Comparison of ENCODE assay signal across 10 cellular contexts in the genomic region with DNA sequence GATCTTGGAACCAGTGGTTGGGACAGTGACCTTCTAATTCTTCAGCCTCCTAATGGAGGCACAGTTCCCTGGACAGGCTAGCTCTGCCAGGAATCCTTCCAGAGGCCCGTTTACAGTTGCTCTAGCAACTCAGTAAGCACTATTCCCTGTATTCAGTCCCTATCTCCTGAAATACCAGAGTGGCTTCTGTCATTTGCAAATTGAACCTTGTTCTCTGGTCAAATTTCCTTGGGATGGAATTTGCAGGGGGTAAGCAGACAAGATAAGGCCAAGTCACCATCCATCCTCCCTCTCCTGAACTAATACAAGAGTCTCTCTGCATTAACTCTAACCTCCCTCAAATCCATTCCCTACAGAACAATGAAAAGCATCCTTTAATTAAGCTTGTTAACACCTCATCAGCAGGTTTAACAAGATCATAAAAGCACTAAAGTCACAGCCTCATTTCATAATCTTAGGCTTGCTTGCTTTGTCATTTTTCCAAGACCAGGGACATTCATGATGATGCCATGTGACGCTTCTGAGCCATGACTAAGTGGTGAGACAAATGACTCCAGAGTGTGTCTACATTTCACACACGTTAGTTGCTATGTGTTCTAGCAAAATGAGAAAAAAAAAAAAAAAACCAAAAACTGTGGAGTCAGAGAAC. TPM values are rescaled to one million over a fixed set of nuclear protein-coding genes. Genes with fewer than 3 reads are reported as not detected.
DNase-seq lines count a peak whose midpoint lies in the region; ATAC-seq and TF ChIP-seq lines count a peak whose summit lies in the region.
"Had no signal": no experiment of that assay in that cellular context is flagged by ENCODE, and none has a peak within 500 bp of the region (broad histone marks: within the 10 kb centered on the region; RNA-seq: fewer than 3 reads in every experiment).

No MANE protein-coding gene starts in this region.

- H3K27me3 ChIP-seq in gastrocnemius medialis, result no peaks in the 10 kb centered on the region

- ATAC-seq in gastrocnemius medialis, result peak; percentile 92 to 98
- no peak for ATAC-seq in HG02623 (IDR thresholded peaks at IDR 0.05; ENCODE audit: unreplicated experiment)
- ATAC-seq in GM18505 (IDR thresholded peaks at IDR 0.05; ENCODE audit: unreplicated experiment), result no peak

- in situ Hi-C loops in gastrocnemius medialis (cut with MboI; ENCODE audit: low sequenced_read_pairs in 4 of 4), result loop anchor here in 1 of 4 donors (10.0 kb wide), 1 partner anchor 315 kb away; no protein-coding TSS in a partner anchor

- H3K27ac ChIP-seq in epithelial cell of prostate (peak overlapping the region; percentile 59), gastrocnemius medialis (peak overlapping the region; percentile 45 to 63 (median 54))

- H3K36me3 ChIP-seq in gastrocnemius medialis, result no peaks in the 10 kb centered on the region

- H3K9me3 ChIP-seq in gastrocnemius medialis, result no peaks in the 10 kb centered on the region

- no peak for TF ChIP-seq CTCF in gastrocnemius medialis (IDR thresholded peaks at IDR 0.05 in 4 of 5, conservative IDR thresholded peaks at IDR 0.05 in 1 of 5)

- H3K4me3 ChIP-seq in gastrocnemius medialis, result no peak overlapping the region

- peaks cover 25 to 30% of the 10 kb centered on the region in 2 donors for H3K4me1 ChIP-seq in gastrocnemius medialis

- DNase-seq in GM04503 (ENCODE audit: low read depth) (peak; percentile 57), NCI-H460 (ENCODE audit: extremely low read depth, low read depth) (peak; percentile 61), epithelial cell of prostate (ENCODE audit: low read depth, low spot score) (no peak), gastrocnemius medialis (peak; percentile 50 to 60)
- no peak for DNase-seq in central memory CD4-positive, alpha-beta T cell
- DNase-seq: activated T-cell treated with anti-CD3 and anti-CD28 coated beads, Interleukin-2, amount 50 U/mL, for 1 hour; NCI-H526 treated with DMSO at 0.1 percent for 48 hours; occipital lobe had no signal

- intact Hi-C loops in gastrocnemius medialis (cut with DNase I; ENCODE audit: low total_unique reads), result loop anchor here (2.0 to 5.0 kb wide), 2 partner anchors 37 to 57 kb away; a partner anchor contains a TSS

- no peak for TF ChIP-seq POLR2A in gastrocnemius medialis (IDR thresholded peaks at IDR 0.05)
- TF ChIP-seq POLR2A in GM18505 (IDR thresholded peaks at IDR 0.05; ENCODE audit: borderline replicate concordance, extremely low read depth, insufficient read depth, insufficient read length), result no peak

RNA-seq across cellular contexts. Expression of a gene that starts 37.1 kb away (rescaled TPM):
- 3.8 and 4.9 TPM in 2 replicates for total RNA-seq in NCI-H460 (2014; rRNA removed; shearing (Covaris generic))
- polyA plus RNA-seq in NCI-H460 (2014; cell fraction: nucleus; rRNA removed), result 5.8 and 8.4 TPM in 2 replicates
- 10 to 100 TPM in 3 of 4 donors, 1 to 10 TPM in 1; 6.6 to 25.0 (median 14.6) TPM for total RNA-seq in gastrocnemius medialis

Comparison
In these comparisons a context has a peak if more than half of its experiments do, and no peak if none do; other contexts are left out.
1. DNase-seq: peak in GM04503 (single experiment), NCI-H460 (single experiment) and gastrocnemius medialis (2 of 2); none in epithelial cell of prostate (single experiment) and central memory CD4-positive, alpha-beta T cell (single experiment).
2. ATAC-seq: peak in gastrocnemius medialis (2 of 2); none in HG02623 (single experiment) and GM18505 (single experiment).